ENCODE assay signal across 22 cellular contexts in the genomic region with DNA sequence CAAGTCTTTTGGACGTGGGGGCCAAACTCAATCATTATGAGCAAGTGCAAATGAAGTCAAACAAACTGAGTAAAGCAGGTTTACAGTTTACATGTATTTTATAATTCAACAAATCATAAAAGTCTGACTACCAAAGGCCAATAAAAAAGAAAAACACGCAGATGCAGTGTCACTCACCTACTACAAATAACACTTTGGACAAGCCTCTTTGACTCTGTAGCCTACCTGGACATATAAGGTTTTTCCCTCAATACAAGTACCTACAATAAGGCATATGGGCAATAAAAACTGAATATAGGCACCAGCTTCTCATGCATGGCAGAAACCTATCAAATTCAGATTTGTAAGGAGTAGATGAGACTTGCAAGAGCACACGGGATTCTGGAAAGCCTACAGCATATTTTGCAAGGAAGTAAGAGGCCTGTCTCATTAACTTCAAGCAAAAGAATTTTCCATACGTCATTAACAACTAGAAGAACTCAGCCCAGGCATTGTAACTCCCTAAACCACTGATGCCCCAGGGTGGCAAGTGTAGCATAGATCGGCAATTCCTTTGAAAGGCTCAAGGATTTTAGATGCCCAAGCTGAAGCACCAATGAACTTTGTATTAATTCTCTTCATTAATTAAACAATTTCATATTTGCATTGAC.
"Had no signal": no experiment of that assay in that cellular context is flagged by ENCODE, and none has a peak within 500 bp of the region (broad histone marks: within the 10 kb centered on the region; RNA-seq: fewer than 3 reads in every experiment).

No MANE protein-coding gene starts in this region.

- H3K27ac Mint-ChIP-seq: naive thymus-derived CD8-positive, alpha-beta T cell; stimulated activated memory B cell treated with anti-CD40 and anti-IgM and Interleukin-4, amounts not matched to agents 10 μg/mL and 1 μg/mL and 100 μg/mL, for 72 hours had no signal

- H3K4me3 Mint-ChIP-seq: naive thymus-derived CD8-positive, alpha-beta T cell; nephron progenitor cell; stimulated activated memory B cell treated with anti-CD40 and anti-IgM and Interleukin-4, amounts not matched to agents 10 μg/mL and 1 μg/mL and 100 μg/mL, for 72 hours had no signal

- H3K27ac ChIP-seq: coronary artery, esophagus squamous epithelium, prostate gland, sigmoid colon, spleen, testis, tibial artery, vagina had no signal

- H3K9me3 ChIP-seq: esophagus squamous epithelium, prostate gland, sigmoid colon, testis, tibial artery, vagina had no signal

- H3K27me3 Mint-ChIP-seq: naive thymus-derived CD8-positive, alpha-beta T cell; stimulated activated memory B cell treated with anti-CD40 and anti-IgM and Interleukin-4, amounts not matched to agents 10 μg/mL and 1 μg/mL and 100 μg/mL, for 72 hours had no signal

- H3K27me3 ChIP-seq: esophagus squamous epithelium, sigmoid colon, spleen, testis, tibial artery, vagina had no signal

- H3K36me3 ChIP-seq: esophagus squamous epithelium, prostate gland, sigmoid colon, spleen, tibial artery, vagina had no signal

- H3K4me1 ChIP-seq: prostate gland, tibial artery had no signal

- ATAC-seq: left lobe of liver; naive thymus-derived CD8-positive, alpha-beta T cell; right cardiac atrium; stimulated activated memory B cell treated with anti-CD40 and anti-IgM and Interleukin-4, amounts not matched to agents 10 μg/mL and 1 μg/mL and 100 μg/mL, for 72 hours; stimulated activated naive CD8-positive, alpha-beta T cell treated with anti-CD3 and anti-CD28 coated beads, Interleukin-15, Interleukin-2, amounts not matched to agents 100 U/mL and 50 U/mL, for 24 hours had no signal

- H3K4me3 ChIP-seq: coronary artery, esophagus squamous epithelium, prostate gland, sigmoid colon, spleen, testis, tibial artery, vagina had no signal

- DNase-seq: dermis blood vessel endothelial cell; effector memory CD4-positive, alpha-beta T cell; esophagus squamous epithelium; head of caudate nucleus; mesenchymal stem cell; midbrain; naive thymus-derived CD8-positive, alpha-beta T cell; nephron progenitor cell; nucleus accumbens; right cardiac atrium; sigmoid colon; spleen; stimulated activated CD4-positive, alpha-beta T cell treated with anti-CD3 and anti-CD28 coated beads, Interleukin-4, amount 100 ng/mL, for 4 hours; stimulated activated naive CD8-positive, alpha-beta T cell treated with anti-CD3 and anti-CD28 coated beads, Interleukin-15, Interleukin-2, amounts not matched to agents 100 U/mL and 50 U/mL, for 24 hours; substantia nigra; testis; tibial artery had no signal
